Comparison of ENCODE assay signal across 10 cellular contexts in the genomic region with DNA sequence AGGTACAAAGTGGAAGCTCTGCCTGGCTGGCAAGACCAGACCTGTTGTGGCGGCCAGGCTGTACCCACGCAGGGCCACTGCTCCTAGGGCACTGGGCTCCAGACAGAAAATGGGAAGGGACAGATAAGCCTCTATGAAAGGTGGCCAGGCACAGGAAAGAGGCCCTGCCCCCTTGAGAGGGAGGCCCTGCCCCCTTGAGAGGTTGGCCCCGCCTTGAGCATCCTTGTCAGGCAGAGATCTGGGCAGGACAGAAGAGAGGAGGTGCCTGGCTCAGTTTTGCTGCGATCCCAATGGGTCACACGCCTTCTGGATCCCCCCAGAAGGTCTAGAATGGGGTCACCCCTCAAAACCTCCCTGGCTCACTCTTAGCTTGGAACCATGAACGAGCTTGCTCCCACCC. TPM values are rescaled to one million over a fixed set of nuclear protein-coding genes. Genes with fewer than 3 reads are reported as not detected.
DNase-seq lines count a peak whose midpoint lies in the region; ATAC-seq and TF ChIP-seq lines count a peak whose summit lies in the region.
"Had no signal": no experiment of that assay in that cellular context is flagged by ENCODE, and none has a peak within 500 bp of the region (broad histone marks: within the 10 kb centered on the region; RNA-seq: fewer than 3 reads in every experiment).

No MANE protein-coding gene starts in this region.

- H3K4me1 ChIP-seq in foreskin keratinocyte (peaks cover 13% of the 10 kb centered on the region), testis (peaks cover 72% of the 10 kb centered on the region)

- no peaks in the 10 kb centered on the region for H3K36me3 ChIP-seq in testis (ENCODE audit: low read depth, missing control alignments)

- ATAC-seq in foreskin keratinocyte (peak; percentile 38), GM18868 (IDR thresholded peaks at IDR 0.05; ENCODE audit: unreplicated experiment) (no peak)

- H3K27me3 Mint-ChIP-seq in T-helper 2 cell treated with Interferon-gamma antibody and Interleukin-4, amounts not matched to agents 5 μg/mL and 100 μg/mL, for 36 hours (ENCODE audit: low read depth): no peaks in the 10 kb centered on the region

- H3K4me1 Mint-ChIP-seq in T-helper 2 cell treated with Interferon-gamma antibody and Interleukin-4, amounts not matched to agents 5 μg/mL and 100 μg/mL, for 36 hours (ENCODE audit: low read depth): peaks cover 19% of the 10 kb centered on the region

- H3K4me3 ChIP-seq in testis: no peak overlapping the region

- H3K27ac Mint-ChIP-seq in T-helper 2 cell treated with Interferon-gamma antibody and Interleukin-4, amounts not matched to agents 5 μg/mL and 100 μg/mL, for 36 hours: peak overlapping the region; percentile 10

- peak; percentile 33 for DNase-seq in activated T-cell treated with anti-CD3 and anti-CD28 coated beads, Interleukin-2, amount 50 U/mL, for 1 hour
- DNase-seq in activated T-cell treated with anti-CD3 and anti-CD28 coated beads for 4 hours: no peak
- DNase-seq in T-helper 2 cell treated with Interferon-gamma antibody and Interleukin-4, amounts not matched to agents 5 μg/mL and 100 μg/mL, for 36 hours (ENCODE audit: low spot score): no peak
- no peak for DNase-seq in foreskin keratinocyte
- DNase-seq in testis: no peak
- DNase-seq in H4 (ENCODE audit: low spot score): no peak
- no peak for DNase-seq in SW 1271 (lab: John Stamatoyannopoulos, UW)
- DNase-seq: dermis blood vessel endothelial cell, NCI-H1092 treated with DMSO at 0.1 percent for 48 hours had no signal

- intact Hi-C loops in testis (cut with DNase I; ENCODE audit: low total_unique reads): no loop called here

- no peak for TF ChIP-seq CTCF in foreskin keratinocyte (conservative IDR thresholded peaks at IDR 0.05)
- TF ChIP-seq CTCF in testis (IDR thresholded peaks at IDR 0.05): no peak

- TF ChIP-seq POLR2A in testis (IDR thresholded peaks at IDR 0.05): no peak

- H3K9me3 ChIP-seq in testis: no peaks in the 10 kb centered on the region

- no peak overlapping the region for H3K4me3 Mint-ChIP-seq in T-helper 2 cell treated with Interferon-gamma antibody and Interleukin-4, amounts not matched to agents 5 μg/mL and 100 μg/mL, for 36 hours

- WGBS in testis, 2 donors: 66 to 74% methylated on average over 3 to 6 of the region's 6 CpGs

- H3K27ac ChIP-seq in foreskin keratinocyte: no peak overlapping the region
- peak overlapping the region; percentile 56 to 83 for H3K27ac ChIP-seq in testis

- H3K27me3 ChIP-seq in foreskin keratinocyte (no peaks in the 10 kb centered on the region), testis (no peaks in the 10 kb centered on the region)

- H3K9me3 Mint-ChIP-seq in T-helper 2 cell treated with Interferon-gamma antibody and Interleukin-4, amounts not matched to agents 5 μg/mL and 100 μg/mL, for 36 hours: no peaks in the 10 kb centered on the region

- peaks cover 3% of the 10 kb centered on the region for H3K36me3 Mint-ChIP-seq in T-helper 2 cell treated with Interferon-gamma antibody and Interleukin-4, amounts not matched to agents 5 μg/mL and 100 μg/mL, for 36 hours (ENCODE audit: low read depth)

RNA-seq across cellular contexts. Expression of gene ECE1, which starts 17.4 kb away (rescaled TPM):
- total RNA-seq in foreskin keratinocyte (51.1 and 63.5 TPM in 2 replicates), testis (100 to 1,000 TPM in 1 of 2 donors, 10 to 100 TPM in 1; 96.4 to 101 TPM)
- polyA plus RNA-seq in foreskin keratinocyte (28.0 and 34.0 TPM in 2 replicates), testis (ENCODE audit: insufficient read depth, low read depth, low replicate concordance) (66.1 TPM)
- total RNA-seq in H4 (2014; rRNA removed; shearing (Covaris generic)): 55.2 and 64.7 TPM in 2 replicates
